17 cellular contexts compared by ENCODE assay signal in the genomic region with DNA sequence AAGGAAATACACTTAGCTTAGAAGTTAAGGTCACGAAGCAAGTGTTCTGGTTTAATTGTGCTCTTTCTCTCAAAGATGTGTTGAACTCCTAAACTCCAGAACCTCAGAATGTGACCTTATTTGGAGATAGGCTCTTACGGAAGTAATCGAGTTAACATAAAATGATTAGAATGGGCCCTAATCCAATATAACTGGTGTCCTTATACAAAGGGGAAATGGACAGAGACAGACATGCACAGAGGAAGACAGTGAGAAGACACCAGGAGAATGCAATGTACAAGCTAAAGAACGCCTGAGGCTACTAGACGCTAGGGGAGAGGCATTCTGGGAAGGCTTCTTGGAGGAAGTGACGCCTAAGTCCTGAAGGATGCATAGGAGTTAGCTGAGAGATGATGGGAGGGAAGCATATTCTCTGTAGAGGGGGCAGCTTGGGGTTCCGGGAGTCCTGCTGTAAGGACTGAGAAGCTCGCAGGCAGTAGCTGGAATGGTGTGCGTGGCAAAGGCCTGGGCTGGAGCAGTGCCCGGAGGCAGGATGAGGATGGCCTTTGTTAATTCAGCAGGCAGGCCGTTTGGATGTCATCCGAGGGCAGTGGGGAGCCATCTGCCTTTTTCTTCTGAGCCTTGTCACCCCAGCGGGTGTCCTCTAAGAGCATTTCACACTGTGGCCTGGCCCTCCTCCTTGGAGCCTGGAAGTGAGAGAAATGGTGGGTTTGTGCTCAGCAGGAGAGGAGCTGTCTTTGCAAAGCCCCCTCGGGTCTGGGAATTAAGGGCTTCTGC.
A peak's percentile ranks its signal among the peaks of the same experiment; 100 is the strongest.
DNase-seq lines count a peak whose midpoint lies in the region; ATAC-seq and TF ChIP-seq lines count a peak whose summit lies in the region.
"Had no signal": no experiment of that assay in that cellular context is flagged by ENCODE, and none has a peak within 500 bp of the region (broad histone marks: within the 10 kb centered on the region; RNA-seq: fewer than 3 reads in every experiment).

No MANE protein-coding gene starts in this region.

- ATAC-seq in HG03175 (IDR thresholded peaks at IDR 0.05; ENCODE audit: unreplicated experiment) (no peak), Right ventricle myocardium inferior (no peak)
- ATAC-seq: activated naive CD8-positive, alpha-beta T cell treated with anti-CD3 and anti-CD28 coated beads, Interleukin-2, amount 50 U/mL, for 24 hours; right cardiac atrium had no signal

- H3K4me1 ChIP-seq in BE2C (peaks cover 48% of the 10 kb centered on the region), ascending aorta (peaks cover 11 to 17% of the 10 kb centered on the region in 2 donors)

- H3K9me3 ChIP-seq in BE2C (0 out of 2 replicates have a peak, but pooled peaks cover 3% of the 10 kb centered on the region), ascending aorta (no peaks in the 10 kb centered on the region)

- H3K4me3 ChIP-seq in BE2C (ENCODE audit: low read depth, low read length) (peak overlapping the region; percentile 19), ascending aorta (no peak overlapping the region)
- H3K4me3 ChIP-seq: coronary artery, GM23248 had no signal

- peak; percentile 87 for DNase-seq in BE2C
- peak; percentile 74 for DNase-seq in NCI-H146 treated with DMSO at 0.1 percent for 48 hours (lab: John Stamatoyannopoulos, UW; ENCODE audit: unreplicated experiment)
- peak; percentile 93 for DNase-seq in medulla oblongata (ENCODE audit: extremely low spot score)
- no peak for DNase-seq in OCI-M1 (lab: John Stamatoyannopoulos, UW)
- no peak for DNase-seq in Right ventricle myocardium inferior (ENCODE audit: missing footprints)
- no peak for DNase-seq in ascending aorta (ENCODE audit: low spot score in 2 of 2)
- DNase-seq: activated CD8-positive, alpha-beta memory T cell treated with anti-CD3 and anti-CD28 coated beads, Interleukin-2, amount 50 U/mL, for 48 hours; activated naive CD8-positive, alpha-beta T cell treated with anti-CD3 and anti-CD28 coated beads, Interleukin-2, amount 50 U/mL, for 24 hours; DND-41; NCI-H510A; right cardiac atrium; stimulated activated CD4-positive, alpha-beta T cell treated with anti-CD3 and anti-CD28 coated beads, Interleukin-4, amount 100 ng/mL, for 4 hours; stimulated activated naive CD4-positive, alpha-beta T cell had no signal

- intact Hi-C loops in Right ventricle myocardium inferior (cut with DNase I) (no loop called here), ascending aorta (cut with DNase I) (no loop called here)

- TF ChIP-seq CTCF in BE2C (IDR thresholded peaks at IDR 0.05; ENCODE audit: low read depth, low read length) (peak; percentile 4; the same call in 1 of the 2 replicates), ascending aorta (IDR thresholded peaks at IDR 0.05) (no peak)

- H3K36me3 ChIP-seq in BE2C (no peaks in the 10 kb centered on the region), ascending aorta (no peaks in the 10 kb centered on the region)

- H3K27me3 ChIP-seq in BE2C (no peaks in the 10 kb centered on the region), ascending aorta (no peaks in the 10 kb centered on the region)

- H3K27ac ChIP-seq in angular gyrus (ENCODE audit: low read depth, low read length): peak overlapping the region; percentile 89
- H3K27ac ChIP-seq in ascending aorta: no peak overlapping the region
- H3K27ac ChIP-seq: coronary artery, GM23248 had no signal

Comparison
In these comparisons a context has a peak if more than half of its experiments do, and no peak if none do; other contexts are left out.
1. DNase-seq: peak in BE2C (single experiment), NCI-H146 treated with DMSO at 0.1 percent for 48 hours (single experiment) and medulla oblongata (single experiment); none in OCI-M1 (single experiment), Right ventricle myocardium inferior (single experiment) and ascending aorta (0 of 2).